ENCODE assay signal across 7 cellular contexts in genomic region chr13:38363746-38364145, GRCh38. TPM values are rescaled to one million over a fixed set of nuclear protein-coding genes. Genes with fewer than 3 reads are reported as not detected.
DNase-seq lines count a peak whose midpoint lies in the region; ATAC-seq, FAIRE-seq and TF ChIP-seq lines count a peak whose summit lies in the region.
"Not testable (repeated sequence)": the region's sequence is repeated elsewhere in the genome, so short reads cannot be mapped to it uniquely, and the experiment has no call there.

No MANE protein-coding gene starts in this region.

- not testable (repeated sequence) for H3K9me3 Mint-ChIP-seq in Caco-2 (ENCODE audit: unreplicated experiment); glutamatergic neuron (ENCODE audit: unreplicated experiment); stimulated activated naive CD8-positive, alpha-beta T cell treated with anti-CD3 and anti-CD28 coated beads, Interleukin-15, amount 100 ng/mL, for 72 hours

- TF ChIP-seq POLR2A in GM12891 (IDR thresholded peaks at IDR 0.05; ENCODE audit: low read depth, low read length); K562 (conservative IDR thresholded peaks at IDR 0.05): not testable (repeated sequence)

- TF ChIP-seq RAD21 in K562 (CRISPR knock-in tag; conservative IDR thresholded peaks at IDR 0.05 in 1 of 2, IDR thresholded peaks at IDR 0.05 in 1 of 2): not testable (repeated sequence)

- H2AFZ ChIP-seq in K562 (ENCODE audit: low read depth, low read length): not testable (repeated sequence)

- H3K9ac ChIP-seq in BLaER1 treated with 17β-estradiol and CSF1 and Interleukin-3, amounts not matched to agents 10 nM and 100 nM; K562 (ENCODE audit: insufficient read depth in 1 of 2, low read depth in 2 of 2, low read length in 2 of 2): not testable (repeated sequence)

- peaks cover 40 to 83% (median 63%) of the 10 kb centered on the region in 10 experiments for H3K4me1 ChIP-seq in BLaER1 treated with 17β-estradiol and CSF1 and Interleukin-3, amounts not matched to agents 10 nM and 100 nM
- peaks cover 38% of the 10 kb centered on the region for H3K4me1 ChIP-seq in Caco-2
- H3K4me1 ChIP-seq in K562 (replicated peaks in 1 of 2; ENCODE audit: control insufficient read depth in 2 of 2, insufficient read depth in 2 of 2, low read length in 2 of 2); right cardiac atrium (ENCODE audit: control insufficient read depth, insufficient read depth, low read length): not testable (repeated sequence)

- intact Hi-C loops in Caco-2 (cut with micrococcal nuclease; ENCODE audit: unreplicated experiment): loop anchor here (1.0 to 2.0 kb wide), 2 partner anchors 32 to 53 kb away; no protein-coding TSS in a partner anchor
- intact Hi-C loops in K562 (cut with micrococcal nuclease); right cardiac atrium (cut with DNase I): not testable (repeated sequence)

- ATAC-seq in K562: peak; percentile 85
- ATAC-seq in right cardiac atrium: not testable (repeated sequence)
- peak; percentile 39 for ATAC-seq in stimulated activated naive CD8-positive, alpha-beta T cell treated with anti-CD3 and anti-CD28 coated beads, Interleukin-15, amount 100 ng/mL, for 72 hours

- not testable (repeated sequence) for H3K9me3 ChIP-seq in BLaER1 treated with 17β-estradiol and CSF1 and Interleukin-3, amounts not matched to agents 10 nM and 100 nM (replicated peaks in 1 of 11); Caco-2; K562 (replicated peaks; ENCODE audit: control insufficient read depth, insufficient read depth, low read depth, low read length); right cardiac atrium (ENCODE audit: control insufficient read depth, low read length)

- TF ChIP-seq EP300 in K562 (IDR thresholded peaks at IDR 0.05; ENCODE audit: low read length): not testable (repeated sequence)

- H3K36me3 ChIP-seq in BLaER1 treated with 17β-estradiol and CSF1 and Interleukin-3, amounts not matched to agents 10 nM and 100 nM: peaks cover 11 to 44% (median 27%) of the 10 kb centered on the region in 11 experiments
- H3K36me3 ChIP-seq in Caco-2 (ENCODE audit: control insufficient read depth, insufficient read depth, low read length): not testable (repeated sequence)
- H3K36me3 ChIP-seq in K562 (ENCODE audit: control insufficient read depth, insufficient read depth, low read length): peaks cover 26% of the 10 kb centered on the region; the same call in 2 of the 3 replicates

- not testable (repeated sequence) for H4K20me1 ChIP-seq in BLaER1 treated with 17β-estradiol and CSF1 and Interleukin-3, amounts not matched to agents 10 nM and 100 nM; K562 (replicated peaks; ENCODE audit: control insufficient read depth, insufficient read depth, low read length)

- WGBS in K562 (ENCODE audit: insufficient coverage, low coverage, missing lambda C conversion rate): 29% methylated on average over 5 of the region's 19 CpGs
- WGBS in right cardiac atrium: 91% methylated on average over 19 of the region's 19 CpGs

- POLR2A ChIA-PET in Caco-2 (lab: Charles Lee); K562 (lab: Yijun Ruan, JAX): not testable (repeated sequence)

- H3K27me3 Mint-ChIP-seq in Caco-2 (ENCODE audit: insufficient read depth, unreplicated experiment); glutamatergic neuron (ENCODE audit: unreplicated experiment); stimulated activated naive CD8-positive, alpha-beta T cell treated with anti-CD3 and anti-CD28 coated beads, Interleukin-15, amount 100 ng/mL, for 72 hours: not testable (repeated sequence)

- peak overlapping the region in 8 of 11 experiments; percentile 40 to 93 (median 65); a peak in 12 of 22 replicates for H3K4me2 ChIP-seq in BLaER1 treated with 17β-estradiol and CSF1 and Interleukin-3, amounts not matched to agents 10 nM and 100 nM
- not testable (repeated sequence) for H3K4me2 ChIP-seq in K562 (ENCODE audit: insufficient read depth, low read length)

- H3K4me3 ChIP-seq in BLaER1 treated with 17β-estradiol and CSF1 and Interleukin-3, amounts not matched to agents 10 nM and 100 nM; Caco-2 (ENCODE audit: low read depth, low read length); K562; right cardiac atrium (ENCODE audit: low read length): not testable (repeated sequence)

- FAIRE-seq in GM12891 (lab: Jason Lieb, UNC); K562 (lab: Jason Lieb, UNC): not testable (repeated sequence)

- H3K27ac Mint-ChIP-seq in Caco-2 (ENCODE audit: unreplicated experiment): peak overlapping the region; percentile 75
- peak overlapping the region; percentile 78 for H3K27ac Mint-ChIP-seq in glutamatergic neuron (ENCODE audit: unreplicated experiment)
- H3K27ac Mint-ChIP-seq in stimulated activated naive CD8-positive, alpha-beta T cell treated with anti-CD3 and anti-CD28 coated beads, Interleukin-15, amount 100 ng/mL, for 72 hours: not testable (repeated sequence)

- H3K36me3 Mint-ChIP-seq in Caco-2 (ENCODE audit: insufficient read depth, unreplicated experiment): peaks cover 37% of the 10 kb centered on the region
- not testable (repeated sequence) for H3K36me3 Mint-ChIP-seq in glutamatergic neuron (ENCODE audit: unreplicated experiment)

- not testable (repeated sequence) for H3K9me1 ChIP-seq in K562 (ENCODE audit: control insufficient read depth, insufficient read depth, low read length)

- in situ Hi-C loops in K562 (cut with MboI): not testable (repeated sequence)

- not testable (repeated sequence) for H3K79me2 ChIP-seq in K562 (ENCODE audit: control insufficient read depth, insufficient read depth, low read length)

- H3K27ac ChIP-seq in BLaER1 treated with 17β-estradiol and CSF1 and Interleukin-3, amounts not matched to agents 10 nM and 100 nM: peak overlapping the region in 8 of 11 experiments; percentile 49 to 91 (median 82); a peak in 12 of 22 replicates
- H3K27ac ChIP-seq in K562 (ENCODE audit: extremely low read depth, low read depth, low read length); right cardiac atrium (ENCODE audit: low read length): not testable (repeated sequence)

- not testable (repeated sequence) for TF ChIP-seq CTCF in Caco-2 (IDR thresholded peaks at IDR 0.05; ENCODE audit: insufficient read depth in 1 of 2, low read depth in 1 of 2, low read length in 1 of 2, severe bottlenecking in 1 of 2, unreplicated experiment in 1 of 2); K562 (IDR thresholded peaks at IDR 0.05 in 2 of 3, conservative IDR thresholded peaks at IDR 0.05 in 1 of 3; ENCODE audit: insufficient read depth in 2 of 3, low read depth in 1 of 3, low read length in 3 of 3); glutamatergic neuron (IDR thresholded peaks at IDR 0.05; ENCODE audit: partially characterized antibody, unreplicated experiment)

- H3K4me3 Mint-ChIP-seq in Caco-2 (ENCODE audit: unreplicated experiment); glutamatergic neuron (ENCODE audit: unreplicated experiment); stimulated activated naive CD8-positive, alpha-beta T cell treated with anti-CD3 and anti-CD28 coated beads, Interleukin-15, amount 100 ng/mL, for 72 hours: not testable (repeated sequence)

- CTCF ChIA-PET in Caco-2 (lab: Charles Lee); K562 (lab: Yijun Ruan, JAX; ENCODE audit: low intra/inter-chr PET ratio): not testable (repeated sequence)

- BruUV-seq in Caco-2 (replicated peaks; lab: Mats Ljungman, UMichigan); K562 (replicated peaks; lab: Mats Ljungman, UMichigan): not testable (repeated sequence)

- not testable (repeated sequence) for DNase-seq in Caco-2; GM12891 (ENCODE audit: insufficient read length, low spot score); K562 (ENCODE audit: extremely low read depth in 1 of 4, low spot score in 3 of 4); glutamatergic neuron; stimulated activated naive CD8-positive, alpha-beta T cell treated with anti-CD3 and anti-CD28 coated beads, Interleukin-15, amount 100 ng/mL, for 72 hours
- peak in 2 of 3 donors; percentile 26 to 31 for DNase-seq in right cardiac atrium

- H3K27me3 ChIP-seq in BLaER1 treated with 17β-estradiol and CSF1 and Interleukin-3, amounts not matched to agents 10 nM and 100 nM; Caco-2 (replicated peaks; ENCODE audit: control insufficient read depth, insufficient read depth, low read length); K562 (ENCODE audit: control insufficient read depth in 2 of 2, insufficient read depth in 2 of 2, low read length in 2 of 2); right cardiac atrium (ENCODE audit: control insufficient read depth, insufficient read depth): not testable (repeated sequence)

- peaks cover 14% of the 10 kb centered on the region for H3K4me1 Mint-ChIP-seq in Caco-2 (ENCODE audit: low read depth, unreplicated experiment)
- H3K4me1 Mint-ChIP-seq in glutamatergic neuron (ENCODE audit: low read depth, unreplicated experiment); stimulated activated naive CD8-positive, alpha-beta T cell treated with anti-CD3 and anti-CD28 coated beads, Interleukin-15, amount 100 ng/mL, for 72 hours: not testable (repeated sequence)

RNA-seq across cellular contexts. Expression of gene UFM1, which starts 14.1 kb away (rescaled TPM):
- total RNA-seq in Caco-2 (2022) (98.3 and 106 TPM in 2 replicates), K562 (2014; rRNA removed) (20.2 and 26.3 TPM in 2 replicates), K562 (2014; rRNA removed; fragmentation: Illumina TruSeq; extraction: Trizol) (47.3 and 51.8 TPM in 2 replicates), K562 (2015; rRNA removed; fragmentation: Illumina TruSeq; extraction: Trizol) (34.1 and 36.1 TPM in 2 replicates), K562 (2021) (26.8 and 27.3 TPM in 2 replicates), glutamatergic neuron (ENCODE audit: unreplicated experiment) (61.0 TPM), right cardiac atrium (10 to 100 TPM; 28.6 to 52.6 (median 31.1) TPM)
- polyA plus RNA-seq in GM12891 (2012; ENCODE audit: low read depth, missing spikeins): 31.8 TPM
- 17.9 and 49.6 TPM in 2 replicates for total RNA-seq in K562 (2011; cell fraction: chromatin; rRNA removed; ENCODE audit: low replicate concordance)
- 10.2 and 13.7 TPM in 2 replicates for total RNA-seq in K562 (2011; cell fraction: nucleolus; rRNA removed)
- 23.2 and 46.4 TPM in 2 replicates for total RNA-seq in K562 (2011; cell fraction: nucleoplasm; rRNA removed)
- polyA plus RNA-seq in K562 (2011; rRNA removed) (49.7 and 51.7 TPM in 2 replicates), K562 (2014; fragmentation: Illumina TruSeq; extraction: Trizol) (26.6 and 33.0 TPM in 2 replicates), K562 (2014; fragmentation: Nextera tagmentation; extraction: Ambion mirVana) (10 to 100 TPM; 54.5 to 58.5 TPM), K562 (2014; rRNA removed) (29.8 and 35.5 TPM in 2 replicates), right cardiac atrium (24.4 TPM)
- polyA plus RNA-seq in K562 (2011; cell fraction: cytosol; rRNA removed): 7.3 and 18.5 TPM in 2 replicates
- polyA plus RNA-seq in K562 (2011; cell fraction: nucleus; rRNA removed): 26.0 and 47.7 TPM in 2 replicates
- 19.5 and 29.9 TPM in 2 replicates for polyA plus RNA-seq in K562 (2012)
- 38.8 and 46.9 TPM in 2 replicates for polyA minus RNA-seq in K562 (2011; rRNA and poly(A)+ RNA removed)
- polyA minus RNA-seq in K562 (2011; cell fraction: cytosol; rRNA and poly(A)+ RNA removed): 14.1 and 15.8 TPM in 2 replicates
- 34.9 and 77.4 TPM in 2 replicates for polyA minus RNA-seq in K562 (2011; cell fraction: nucleus; rRNA and poly(A)+ RNA removed)
